1 cellular context compared by ENCODE assay signal in genomic region chr22:46292173-46292572, GRCh38.
TF ChIP-seq lines count a peak whose summit lies in the region.

No MANE protein-coding gene starts in this region.

TF ChIP-seq in HepG2, 621 proteins besides CTCF, POLR2A, EP300 and RAD21:
- no peak for TF ChIP-seq IKZF5 (CRISPR knock-in tag; IDR thresholded peaks at IDR 0.05)
- peak; percentile 98 for TF ChIP-seq ZNF264 (CRISPR knock-in tag; IDR thresholded peaks at IDR 0.05)
- TF ChIP-seq CBFB (CRISPR knock-in tag; IDR thresholded peaks at IDR 0.05) = no peak
- TF ChIP-seq FOXJ3 (CRISPR knock-in tag; IDR thresholded peaks at IDR 0.05; ENCODE audit: borderline replicate concordance) = no peak
- TF ChIP-seq, protein P1, sequence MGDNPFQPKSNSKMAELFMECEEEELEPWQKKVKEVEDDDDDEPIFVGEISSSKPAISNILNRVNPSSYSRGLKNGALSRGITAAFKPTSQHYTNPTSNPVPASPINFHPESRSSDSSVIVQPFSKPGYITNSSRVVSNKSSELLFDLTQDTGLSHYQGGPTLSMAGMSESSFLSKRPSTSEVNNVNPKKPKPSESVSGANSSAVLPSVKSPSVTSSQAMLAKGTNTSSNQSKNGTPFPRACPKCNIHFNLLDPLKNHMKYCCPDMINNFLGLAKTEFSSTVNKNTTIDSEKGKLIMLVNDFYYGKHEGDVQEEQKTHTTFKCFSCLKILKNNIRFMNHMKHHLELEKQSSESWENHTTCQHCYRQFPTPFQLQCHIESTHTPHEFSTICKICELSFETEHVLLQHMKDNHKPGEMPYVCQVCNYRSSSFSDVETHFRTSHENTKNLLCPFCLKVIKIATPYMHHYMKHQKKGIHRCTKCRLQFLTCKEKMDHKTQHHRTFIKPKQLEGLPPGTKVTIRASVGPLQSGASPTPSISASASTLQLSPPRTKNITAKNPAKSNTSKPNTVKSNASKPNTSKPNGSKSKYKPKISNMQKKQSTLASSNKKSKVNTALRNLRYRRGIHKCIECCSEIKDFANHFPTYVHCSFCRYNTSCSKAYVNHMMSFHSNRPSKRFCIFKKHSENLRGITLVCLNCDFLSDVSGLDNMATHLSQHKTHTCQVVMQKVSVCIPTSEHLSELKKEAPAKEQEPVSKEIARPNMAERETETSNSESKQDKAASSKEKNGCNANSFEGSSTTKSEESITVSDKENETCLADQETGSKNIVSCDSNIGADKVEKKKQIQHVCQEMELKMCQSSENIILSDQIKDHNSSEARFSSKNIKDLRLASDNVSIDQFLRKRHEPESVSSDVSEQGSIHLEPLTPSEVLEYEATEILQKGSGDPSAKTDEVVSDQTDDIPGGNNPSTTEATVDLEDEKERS (CRISPR knock-in tag; IDR thresholded peaks at IDR 0.05) = no peak
- TF ChIP-seq LCORL (IDR thresholded peaks at IDR 0.05) = no peak
- TF ChIP-seq LCORL (CRISPR knock-in tag; IDR thresholded peaks at IDR 0.05) = no peak
TF ChIP-seq in HepG2: peak in this region for 1.
